In genomic region chr13:91126806-91127205, GRCh38 we compare ENCODE assay signal across 14 cellular contexts.
"Had no signal": no experiment of that assay in that cellular context is flagged by ENCODE, and none has a peak within 500 bp of the region (broad histone marks: within the 10 kb centered on the region; RNA-seq: fewer than 3 reads in every experiment).

No MANE protein-coding gene starts in this region.

- ATAC-seq: heart right ventricle; left lobe of liver; natural killer cell treated with Interleukin-12 subunit alpha and Interleukin-12 subunit beta and Interleukin-15 and Interleukin-18, amount 100 ng/mL, for 72 hours; psoas muscle; right lobe of liver had no signal

- H3K4me3 ChIP-seq: colonic mucosa, heart right ventricle, psoas muscle, right lobe of liver, spleen had no signal

- H3K36me3 Mint-ChIP-seq: activated naive CD4-positive, alpha-beta T cell treated with anti-CD3 and anti-CD28 coated beads, Interleukin-2, amount 50 U/mL, for 72 hours; natural killer cell treated with Interleukin-12 subunit alpha and Interleukin-12 subunit beta and Interleukin-15 and Interleukin-18, amount 100 ng/mL, for 72 hours had no signal

- H3K27me3 ChIP-seq: colonic mucosa, heart right ventricle, right lobe of liver, spleen had no signal

- H3K9me3 ChIP-seq: colonic mucosa, heart right ventricle, psoas muscle, right lobe of liver, spleen had no signal

- H3K27ac ChIP-seq: colonic mucosa, heart right ventricle, psoas muscle, right lobe of liver, spleen had no signal

- H3K27ac Mint-ChIP-seq: activated naive CD4-positive, alpha-beta T cell treated with anti-CD3 and anti-CD28 coated beads, Interleukin-2, amount 50 U/mL, for 72 hours; natural killer cell treated with Interleukin-12 subunit alpha and Interleukin-12 subunit beta and Interleukin-15 and Interleukin-18, amount 100 ng/mL, for 72 hours had no signal

- H3K4me1 ChIP-seq: colonic mucosa, heart right ventricle, psoas muscle, right lobe of liver, spleen had no signal

- DNase-seq: activated CD4-positive, alpha-beta T cell treated with anti-CD3 and anti-CD28 coated beads for 1 hour; activated CD8-positive, alpha-beta memory T cell treated with anti-CD3 and anti-CD28 coated beads for 24 hours; anterior cingulate cortex; colonic mucosa; effector CD4-positive, alpha-beta T cell; heart right ventricle; psoas muscle; right lobe of liver; spleen; stimulated activated CD4-positive, alpha-beta T cell treated with anti-CD3 and anti-CD28 coated beads, Interleukin-2, amount 100 ng/mL, for 24 hours; stimulated activated naive CD4-positive, alpha-beta T cell treated with Interleukin-2 at 50 U/mL for 16 hours had no signal

- H3K27me3 Mint-ChIP-seq: natural killer cell treated with Interleukin-12 subunit alpha and Interleukin-12 subunit beta and Interleukin-15 and Interleukin-18, amount 100 ng/mL, for 72 hours had no signal

- H3K36me3 ChIP-seq: colonic mucosa, heart right ventricle, right lobe of liver, spleen had no signal

- H3K9me3 Mint-ChIP-seq: activated naive CD4-positive, alpha-beta T cell treated with anti-CD3 and anti-CD28 coated beads, Interleukin-2, amount 50 U/mL, for 72 hours; natural killer cell treated with Interleukin-12 subunit alpha and Interleukin-12 subunit beta and Interleukin-15 and Interleukin-18, amount 100 ng/mL, for 72 hours had no signal

- H3K4me3 Mint-ChIP-seq: natural killer cell treated with Interleukin-12 subunit alpha and Interleukin-12 subunit beta and Interleukin-15 and Interleukin-18, amount 100 ng/mL, for 72 hours had no signal
